9 cellular contexts compared by ENCODE assay signal in genomic region chr5:59813761-59814562, GRCh38.
DNase-seq lines count a peak whose midpoint lies in the region; ATAC-seq and TF ChIP-seq lines count a peak whose summit lies in the region.
"Had no signal": no experiment of that assay in that cellular context is flagged by ENCODE, and none has a peak within 500 bp of the region (broad histone marks: within the 10 kb centered on the region; RNA-seq: fewer than 3 reads in every experiment).

No MANE protein-coding gene starts in this region.

- H3K4me3 ChIP-seq in OCI-LY7 (ENCODE audit: low read depth, low read length, poor library complexity, severe bottlenecking) (no peak overlapping the region), mesendoderm (ENCODE audit: low read length) (no peak overlapping the region)

- H3K79me2 ChIP-seq in OCI-LY7 (ENCODE audit: insufficient read depth, low read depth, low read length) = no peaks in the 10 kb centered on the region
- no peaks in the 10 kb centered on the region for H3K79me2 ChIP-seq in mesendoderm (ENCODE audit: control insufficient read depth, insufficient read depth, low read length)

- no peaks in the 10 kb centered on the region for H3K9me3 ChIP-seq in OCI-LY7 (ENCODE audit: low read length)

- no peak overlapping the region for H3K23ac ChIP-seq in mesendoderm (ENCODE audit: low read length)

- H4K5ac ChIP-seq in mesendoderm (ENCODE audit: low read length) = no peak overlapping the region

- peak; percentile 84 for TF ChIP-seq CTCF in OCI-LY7 (conservative IDR thresholded peaks at IDR 0.05; ENCODE audit: low read length)
- TF ChIP-seq CTCF in chondrocyte (IDR thresholded peaks at IDR 0.05) = peak; percentile 87

- H3K4me3 Mint-ChIP-seq in chondrocyte (ENCODE audit: unreplicated experiment) = no peak overlapping the region

- ATAC-seq in GM19452 (IDR thresholded peaks at IDR 0.05; ENCODE audit: unreplicated experiment) = peak; percentile 61
- no peak for ATAC-seq in HG03460 (IDR thresholded peaks at IDR 0.05; ENCODE audit: unreplicated experiment)

- H2BK120ac ChIP-seq in mesendoderm (ENCODE audit: low read depth, low read length) = no peak overlapping the region

- BruUV-seq in OCI-LY7 (replicated peaks; lab: Mats Ljungman, UMichigan) = no TSS peak

- no peaks in the 10 kb centered on the region for H3K9me2 ChIP-seq in OCI-LY7 (ENCODE audit: insufficient read depth, low read length)

- H3K56ac ChIP-seq in mesendoderm (ENCODE audit: low read length) = no peak overlapping the region

- H3K79me1 ChIP-seq in mesendoderm (ENCODE audit: low read length) = no peaks in the 10 kb centered on the region

- no peak overlapping the region for H3K27ac ChIP-seq in OCI-LY7 (ENCODE audit: low read depth, low read length, poor library complexity, severe bottlenecking)
- no peak overlapping the region for H3K27ac ChIP-seq in mesendoderm (ENCODE audit: low read depth, low read length)

- H3K4me2 ChIP-seq in OCI-LY7 (ENCODE audit: low read length) = no peak overlapping the region
- no peak overlapping the region for H3K4me2 ChIP-seq in mesendoderm (ENCODE audit: low read length)

- POLR2A ChIA-PET in OCI-LY7 (lab: Charles Lee) = interaction anchor here (0.6 kb wide), 1 partner anchor 10 kb away, joined by 3 read pairs; no protein-coding TSS in a partner anchor

- H3K18ac ChIP-seq in mesendoderm (ENCODE audit: low read length) = no peak overlapping the region

- no CpG with 5 or more reads among the region's 8 CpGs for WGBS in mesendoderm (ENCODE audit: extremely low coverage, insufficient coverage, low lambda C conversion rate)

- H4K20me1 ChIP-seq in OCI-LY7 (ENCODE audit: insufficient read depth, low read length) = no peaks in the 10 kb centered on the region

- H2AFZ ChIP-seq in OCI-LY7 (ENCODE audit: low read length) = no peak overlapping the region

- H3K9ac ChIP-seq in mesendoderm (ENCODE audit: low read length) = no peak overlapping the region

- H3K9me3 Mint-ChIP-seq in chondrocyte (ENCODE audit: low read depth) = no peaks in the 10 kb centered on the region
- H3K9me3 Mint-ChIP-seq: activated naive CD4-positive, alpha-beta T cell treated with anti-CD3 and anti-CD28 coated beads, Interleukin-2, amount 50 U/mL, for 72 hours had no signal

- CTCF ChIA-PET in OCI-LY7 (lab: Charles Lee; ENCODE audit: unreplicated experiment) = no interaction called here

- no peak overlapping the region for H3K4ac ChIP-seq in mesendoderm (ENCODE audit: low read depth, low read length)

- no peaks in the 10 kb centered on the region for H3K4me1 ChIP-seq in OCI-LY7 (ENCODE audit: insufficient read depth, low read length, poor library complexity, severe bottlenecking)
- no peaks in the 10 kb centered on the region for H3K4me1 ChIP-seq in mesendoderm (ENCODE audit: control insufficient read depth, low read depth, low read length)

- peaks cover 3% of the 10 kb centered on the region for H3K27me3 Mint-ChIP-seq in chondrocyte (ENCODE audit: low read depth)

- H2BK15ac ChIP-seq in mesendoderm (replicated peaks; ENCODE audit: low read depth) = no peak overlapping the region

- intact Hi-C loops in OCI-LY7 (cut with micrococcal nuclease; ENCODE audit: unreplicated experiment) = loop anchor here (1.0 kb wide), 1 partner anchor 473 kb away; no protein-coding TSS in a partner anchor

- H3K36me3 Mint-ChIP-seq in chondrocyte (ENCODE audit: low read depth) = no peaks in the 10 kb centered on the region
- H3K36me3 Mint-ChIP-seq: activated naive CD4-positive, alpha-beta T cell treated with anti-CD3 and anti-CD28 coated beads, Interleukin-2, amount 50 U/mL, for 72 hours had no signal

- H3K27me3 ChIP-seq in mesendoderm (ENCODE audit: insufficient read depth, low read length, poor library complexity) = no peaks in the 10 kb centered on the region

- H3K36me3 ChIP-seq in OCI-LY7 (ENCODE audit: insufficient read depth, low read length) (no peaks in the 10 kb centered on the region), mesendoderm (ENCODE audit: control insufficient read depth, insufficient read depth, low read length) (no peaks in the 10 kb centered on the region)

- DNase-seq in DMS153 treated with DMSO at 0.1 percent for 48 hours (lab: John Stamatoyannopoulos, UW; ENCODE audit: unreplicated experiment) (peak; percentile 12), HT1080 (ENCODE audit: low read depth) (peak; percentile 66), OCI-LY7 (ENCODE audit: low spot score) (peak; percentile 61), chondrocyte (ENCODE audit: low spot score) (no peak), mesendoderm (peak; percentile 80), GOT3 (lab: John Stamatoyannopoulos, UW) (no peak)

- H2AK5ac ChIP-seq in mesendoderm (ENCODE audit: low read length) = no peak overlapping the region

- H3K4me1 Mint-ChIP-seq in chondrocyte (ENCODE audit: low read depth) = peaks cover 19% of the 10 kb centered on the region

- H2BK5ac ChIP-seq in mesendoderm (ENCODE audit: low read length) = no peak overlapping the region

- no peak overlapping the region for H4K8ac ChIP-seq in mesendoderm (ENCODE audit: low read depth, low read length)

- H3K27ac Mint-ChIP-seq in chondrocyte (ENCODE audit: unreplicated experiment) = peak overlapping the region; percentile 23
- H3K27ac Mint-ChIP-seq: activated naive CD4-positive, alpha-beta T cell treated with anti-CD3 and anti-CD28 coated beads, Interleukin-2, amount 50 U/mL, for 72 hours had no signal

Comparison
In these comparisons a context has a peak if more than half of its experiments do, and no peak if none do; other contexts are left out.
1. DNase-seq: peak in DMS153 treated with DMSO at 0.1 percent for 48 hours (single experiment), HT1080 (single experiment), OCI-LY7 (single experiment) and mesendoderm (single experiment); none in chondrocyte (single experiment) and GOT3 (single experiment).